In the genomic region with DNA sequence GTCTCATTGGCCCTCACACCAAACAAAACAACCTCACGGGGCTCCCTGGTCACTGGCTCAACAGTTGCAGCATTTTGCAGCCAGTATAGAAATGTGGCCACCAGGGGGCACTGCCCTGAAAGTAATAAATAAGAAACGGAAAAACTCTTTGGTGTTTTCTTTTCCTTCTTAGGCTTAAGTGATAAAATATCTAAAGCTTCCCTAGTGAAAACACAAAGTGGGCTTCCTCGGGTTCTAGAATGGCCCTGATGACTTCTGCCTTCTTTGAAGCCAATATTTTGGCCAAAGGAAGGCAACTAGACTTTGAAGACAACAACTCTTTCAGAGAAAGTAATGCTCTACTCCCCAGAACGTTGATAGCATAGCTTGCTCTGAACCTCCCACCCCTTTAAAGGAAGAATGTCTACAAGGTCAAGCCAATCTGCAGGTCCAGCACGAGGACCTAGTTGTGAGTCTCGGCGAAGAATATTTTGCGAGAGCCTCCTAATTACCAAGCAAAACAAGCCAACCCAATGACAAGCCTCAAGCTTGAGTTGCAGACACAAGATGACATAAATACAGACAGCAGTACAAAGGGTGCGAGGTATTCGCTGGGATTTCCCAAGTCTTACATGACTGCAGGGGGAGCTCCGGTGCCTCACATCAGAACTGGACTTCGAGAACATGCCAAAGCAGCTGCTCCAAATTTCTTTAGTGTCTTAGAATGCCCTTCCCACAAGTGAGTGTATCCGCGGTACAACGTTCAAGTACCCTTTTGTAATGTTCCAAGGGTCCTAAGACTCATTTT, we compare ENCODE assay signal across 8 cellular contexts. TPM values are rescaled to one million over a fixed set of nuclear protein-coding genes. Genes with fewer than 3 reads are reported as not detected.
DNase-seq lines count a peak whose midpoint lies in the region; ATAC-seq and TF ChIP-seq lines count a peak whose summit lies in the region.

No MANE protein-coding gene starts in this region.

- peaks cover 41% of the 10 kb centered on the region for H3K36me3 Mint-ChIP-seq in Calu3 (ENCODE audit: insufficient read depth, unreplicated experiment)

- intact Hi-C loops in Calu3 (cut with micrococcal nuclease; ENCODE audit: unreplicated experiment) = loop anchor here (2.0 to 5.0 kb wide), 4 partner anchors 26 to 94 kb away; a partner anchor contains a TSS

- H3K4me3 Mint-ChIP-seq in Calu3 (ENCODE audit: low read depth, unreplicated experiment) = peak overlapping the region; percentile 86

- CTCF ChIA-PET in Calu3 (lab: Charles Lee) = interaction anchor here (0.6 to 2.2 kb wide), 23 partner anchors 8 to 763 kb away, joined by 3 to 23 read pairs (median 5); a partner anchor contains a TSS

- H3K27ac ChIP-seq in epithelial cell of prostate = peak overlapping the region; percentile 92

- TSS peak; percentile 41 for BruUV-seq in Calu3 (replicated peaks; lab: Mats Ljungman, UMichigan)

- peak; percentile 82 for DNase-seq in Calu3
- DNase-seq in HK-2 (ENCODE audit: unreplicated experiment) = peak; percentile 55
- DNase-seq in NOMO-1 treated with dmso at 0.1 percent for 144 hours (lab: John Stamatoyannopoulos, UW; ENCODE audit: unreplicated experiment) = peak; percentile 75
- DNase-seq in activated CD8-positive, alpha-beta memory T cell treated with anti-CD3 and anti-CD28 coated beads, Interleukin-2, amount 50 U/mL, for 48 hours = peak; percentile 88
- peak; percentile 36 for DNase-seq in epithelial cell of prostate (ENCODE audit: low read depth, low spot score)
- peak; percentile 86 for DNase-seq in mucosa of gallbladder (ENCODE audit: low spot score)
- peak; percentile 62 for DNase-seq in stimulated activated CD8-positive, alpha-beta memory T cell treated with anti-CD3 and anti-CD28 coated beads, Interleukin-4, amount 100 ng/mL, for 24 hours (ENCODE audit: low read depth)

- no peak for ATAC-seq in HG02973 (IDR thresholded peaks at IDR 0.05; ENCODE audit: unreplicated experiment)

- no peaks in the 10 kb centered on the region for H3K27me3 Mint-ChIP-seq in Calu3 (ENCODE audit: unreplicated experiment)

- peak overlapping the region; percentile 67 for H3K27ac Mint-ChIP-seq in Calu3 (ENCODE audit: unreplicated experiment)

- H3K4me1 Mint-ChIP-seq in Calu3 (ENCODE audit: low read depth, unreplicated experiment) = peaks cover 9% of the 10 kb centered on the region

- TF ChIP-seq CTCF in Calu3 (IDR thresholded peaks at IDR 0.05; ENCODE audit: unreplicated experiment) = peak; percentile 73

- no peaks in the 10 kb centered on the region for H3K9me3 Mint-ChIP-seq in Calu3 (ENCODE audit: low read depth, unreplicated experiment)

RNA-seq across cellular contexts. Expression of a gene that starts 2.6 kb away (rescaled TPM):
- total RNA-seq in Calu3 (2022) (94.3 and 109 TPM in 2 replicates), mucosa of gallbladder (187 TPM)

Comparison
In these comparisons a context has a peak if more than half of its experiments do, and no peak if none do; other contexts are left out.
1. DNase-seq: peak in every context shown above with its lines; median percentile 88 in activated CD8-positive, alpha-beta memory T cell treated with anti-CD3 and anti-CD28 coated beads, Interleukin-2, amount 50 U/mL, for 48 hours; 86 in mucosa of gallbladder; 82 in Calu3; 75 in NOMO-1 treated with dmso at 0.1 percent for 144 hours; 62 in stimulated activated CD8-positive, alpha-beta memory T cell treated with anti-CD3 and anti-CD28 coated beads, Interleukin-4, amount 100 ng/mL, for 24 hours; 55 in HK-2; 36 in epithelial cell of prostate.